ENCODE assay signal across 8 cellular contexts in genomic region chr15:99733268-99734039, GRCh38. TPM values are rescaled to one million over a fixed set of nuclear protein-coding genes. Genes with fewer than 3 reads are reported as not detected.
A peak's percentile ranks its signal among the peaks of the same experiment; 100 is the strongest.
DNase-seq lines count a peak whose midpoint lies in the region; ATAC-seq and TF ChIP-seq lines count a peak whose summit lies in the region.

TSS of gene LYSMD4 (minus strand) at chr15:99733437. CDS start at chr15:99731999, 1,438 bp downstream.

- H3K9me3 Mint-ChIP-seq in CD14-positive monocyte: peaks cover 0 to 2% (median 0%) of the 10 kb centered on the region in 7 donors

- DNase-seq in CD14-positive monocyte (ENCODE audit: low spot score) (peak; percentile 96), NCI-H526 treated with DMSO at 0.1 percent for 48 hours (lab: John Stamatoyannopoulos, UW) (peak; percentile 86), coronary artery (ENCODE audit: low spot score) (peak; percentile 98), left lobe of liver (ENCODE audit: low spot score) (peak; percentile 99)
- DNase-seq in activated CD4-positive, alpha-beta T cell treated with anti-CD3 and anti-CD28 coated beads for 48 hours: peak; percentile 99
- peak; percentile 98 for DNase-seq in stimulated activated CD4-positive, alpha-beta T cell treated with anti-CD3 and anti-CD28 coated beads, Interleukin-1b, Interleukin-23, amount 100 ng/mL, for 48 hours

- peak within 1 kb of the TSS; percentile 86 to 90 for H3K4me3 Mint-ChIP-seq in CD14-positive monocyte

- peak within 1 kb of the TSS; percentile 82 to 95 for H3K27ac ChIP-seq in coronary artery

- ATAC-seq in GM19395 (IDR thresholded peaks at IDR 0.05; ENCODE audit: unreplicated experiment) (peak; percentile 99), HG03521 (IDR thresholded peaks at IDR 0.05; ENCODE audit: unreplicated experiment) (peak; percentile 99), left lobe of liver (peak; percentile 97)

- H3K4me3 ChIP-seq in coronary artery: peak within 1 kb of the TSS; percentile 99

- peak within 1 kb of the TSS in 4 of 7 donors; percentile 58 to 86 (median 79) for H3K27ac Mint-ChIP-seq in CD14-positive monocyte

- intact Hi-C loops in CD14-positive monocyte (cut with micrococcal nuclease): loop anchor here (10.0 kb wide), 4 partner anchors 191 to 1541 kb away; partner anchors contain the start of genes LRRC28 (in 1 of the 2) and SELENOS (in 1 of the 2)

- H3K4me1 Mint-ChIP-seq in CD14-positive monocyte: peaks cover 17% of the 10 kb centered on the region

- peaks cover 12 to 18% of the 10 kb centered on the region in 2 donors for H3K36me3 Mint-ChIP-seq in CD14-positive monocyte

- H3K27me3 Mint-ChIP-seq in CD14-positive monocyte (ENCODE audit: low read depth in 3 of 3): peaks cover 2 to 10% (median 8%) of the 10 kb centered on the region in 3 donors

- TF ChIP-seq CTCF in CD14-positive monocyte (IDR thresholded peaks at IDR 0.05) (no peak), coronary artery (IDR thresholded peaks at IDR 0.05) (no peak)

RNA-seq across cellular contexts. Expression of gene LYSMD4, which starts in this region (rescaled TPM):
- 1 to 10 TPM; 1.1 to 2.5 TPM for polyA plus RNA-seq in CD14-positive monocyte
- total RNA-seq in left lobe of liver: 3.3 TPM

Comparison
In these comparisons a context has a peak if more than half of its experiments do, and no peak if none do; other contexts are left out.
1. Peak in every context shown above with its lines: DNase-seq, ATAC-seq, H3K4me3 ChIP-seq and H3K27ac ChIP-seq.